ENCODE assay signal across 18 cellular contexts in genomic region chr22:44889233-44889878, GRCh38.
A peak's percentile ranks its signal among the peaks of the same experiment; 100 is the strongest.
DNase-seq lines count a peak whose midpoint lies in the region; ATAC-seq and TF ChIP-seq lines count a peak whose summit lies in the region.
"Had no signal": no experiment of that assay in that cellular context is flagged by ENCODE, and none has a peak within 500 bp of the region (broad histone marks: within the 10 kb centered on the region; RNA-seq: fewer than 3 reads in every experiment).

No MANE protein-coding gene starts in this region.

- no peak overlapping the region for H3K27ac ChIP-seq in right atrium auricular region
- H3K27ac ChIP-seq: ovary, RWPE1 had no signal

- H3K36me3 ChIP-seq in right atrium auricular region, result no peaks in the 10 kb centered on the region
- H3K36me3 ChIP-seq: ovary had no signal

- H3K9me3 ChIP-seq in right atrium auricular region, result no peaks in the 10 kb centered on the region
- H3K9me3 ChIP-seq: ovary had no signal

- H3K4me3 ChIP-seq in right atrium auricular region, result no peak overlapping the region
- H3K4me3 ChIP-seq: ovary had no signal

- ATAC-seq in Right ventricle myocardium inferior (peak; percentile 63), GM21576 (IDR thresholded peaks at IDR 0.05; ENCODE audit: unreplicated experiment) (no peak)
- ATAC-seq: activated CD4-positive, CD25-positive, alpha-beta regulatory T cell treated with anti-CD3 and anti-CD28 coated beads, Interleukin-2, amount 50 U/mL, for 24 hours; stimulated activated effector memory CD8-positive, alpha-beta T cell treated with anti-CD3 and anti-CD28 coated beads, Interleukin-12 subunit alpha, Interleukin-12 subunit beta, amount 100 ng/mL, for 72 hours had no signal

- H3K4me1 Mint-ChIP-seq in glutamatergic neuron (ENCODE audit: low read depth, unreplicated experiment), result no peaks in the 10 kb centered on the region
- no peaks in the 10 kb centered on the region for H3K4me1 Mint-ChIP-seq in type B pancreatic cell (ENCODE audit: unreplicated experiment)
- no peaks in the 10 kb centered on the region for H3K4me1 Mint-ChIP-seq in activated T-cell treated with anti-CD3 and anti-CD28 coated beads, Interleukin-2, amount 50 U/mL, for 24 hours (ENCODE audit: low read depth)
- H3K4me1 Mint-ChIP-seq: stimulated activated effector memory CD8-positive, alpha-beta T cell treated with anti-CD3 and anti-CD28 coated beads, Interleukin-12 subunit alpha, Interleukin-12 subunit beta, amount 100 ng/mL, for 72 hours had no signal

- peaks cover 5% of the 10 kb centered on the region for H3K9me3 Mint-ChIP-seq in glutamatergic neuron (ENCODE audit: unreplicated experiment)
- no peaks in the 10 kb centered on the region for H3K9me3 Mint-ChIP-seq in type B pancreatic cell
- H3K9me3 Mint-ChIP-seq in activated T-cell treated with anti-CD3 and anti-CD28 coated beads, Interleukin-2, amount 50 U/mL, for 24 hours, result no peaks in the 10 kb centered on the region
- H3K9me3 Mint-ChIP-seq: dendritic cell treated with granulocyte-macrophage colony-stimulating factor and Interleukin-4, amounts not matched to agents 40 ng/mL and 50 ng/mL, for 4 days; stimulated activated effector memory CD8-positive, alpha-beta T cell treated with anti-CD3 and anti-CD28 coated beads, Interleukin-12 subunit alpha, Interleukin-12 subunit beta, amount 100 ng/mL, for 72 hours had no signal

- intact Hi-C loops in Right ventricle myocardium inferior (cut with DNase I), result loop anchor here (2.0 kb wide), 1 partner anchor 207 kb away; no protein-coding TSS in a partner anchor

- TF ChIP-seq EP300 in Ishikawa (IDR thresholded peaks at IDR 0.05; ENCODE audit: borderline replicate concordance), result no peak

- H3K4me3 Mint-ChIP-seq in glutamatergic neuron (ENCODE audit: unreplicated experiment) (no peak overlapping the region), type B pancreatic cell (no peak overlapping the region)
- no peak overlapping the region for H3K4me3 Mint-ChIP-seq in activated T-cell treated with anti-CD3 and anti-CD28 coated beads, Interleukin-2, amount 50 U/mL, for 24 hours
- H3K4me3 Mint-ChIP-seq: dendritic cell treated with granulocyte-macrophage colony-stimulating factor and Interleukin-4, amounts not matched to agents 40 ng/mL and 50 ng/mL, for 4 days; stimulated activated effector memory CD8-positive, alpha-beta T cell treated with anti-CD3 and anti-CD28 coated beads, Interleukin-12 subunit alpha, Interleukin-12 subunit beta, amount 100 ng/mL, for 72 hours had no signal

- peak; percentile 25; the same call in 1 of the 2 replicates for TF ChIP-seq RAD21 in Ishikawa (IDR thresholded peaks at IDR 0.05; ENCODE audit: low read depth)

- peaks cover 5% of the 10 kb centered on the region for H3K27me3 Mint-ChIP-seq in glutamatergic neuron (ENCODE audit: unreplicated experiment)
- H3K27me3 Mint-ChIP-seq in type B pancreatic cell, result no peaks in the 10 kb centered on the region
- no peaks in the 10 kb centered on the region for H3K27me3 Mint-ChIP-seq in activated T-cell treated with anti-CD3 and anti-CD28 coated beads, Interleukin-2, amount 50 U/mL, for 24 hours
- H3K27me3 Mint-ChIP-seq: dendritic cell treated with granulocyte-macrophage colony-stimulating factor and Interleukin-4, amounts not matched to agents 40 ng/mL and 50 ng/mL, for 4 days had no signal

- H3K4me1 ChIP-seq in right atrium auricular region, result no peaks in the 10 kb centered on the region

- H3K27me3 ChIP-seq in right atrium auricular region, result no peaks in the 10 kb centered on the region
- H3K27me3 ChIP-seq: ovary had no signal

- no peak for DNase-seq in Right ventricle myocardium inferior (ENCODE audit: missing footprints)
- no peak for DNase-seq in right atrium auricular region (ENCODE audit: low spot score)
- DNase-seq in glutamatergic neuron, result no peak
- no peak for DNase-seq in type B pancreatic cell (ENCODE audit: extremely low spot score, unreplicated experiment)
- DNase-seq in activated T-cell treated with anti-CD3 and anti-CD28 coated beads, Interleukin-2, amount 50 U/mL, for 24 hours, result no peak
- DNase-seq in HT-29 (ENCODE audit: low spot score), result no peak
- DNase-seq: activated naive CD4-positive, alpha-beta T cell; erythroblast; kidney glomerular epithelial cell; NCI-H1694; small intestine had no signal

- TF ChIP-seq CTCF in right atrium auricular region (IDR thresholded peaks at IDR 0.05), result peak in 1 of 2 donors; percentile 22
- peak; percentile 11 for TF ChIP-seq CTCF in glutamatergic neuron (IDR thresholded peaks at IDR 0.05; ENCODE audit: partially characterized antibody, unreplicated experiment)
- peak; percentile 15 for TF ChIP-seq CTCF in type B pancreatic cell (conservative IDR thresholded peaks at IDR 0.05)

- H3K27ac Mint-ChIP-seq in glutamatergic neuron (ENCODE audit: unreplicated experiment) (no peak overlapping the region), type B pancreatic cell (no peak overlapping the region)
- H3K27ac Mint-ChIP-seq in activated T-cell treated with anti-CD3 and anti-CD28 coated beads, Interleukin-2, amount 50 U/mL, for 24 hours, result no peak overlapping the region
- H3K27ac Mint-ChIP-seq: dendritic cell treated with granulocyte-macrophage colony-stimulating factor and Interleukin-4, amounts not matched to agents 40 ng/mL and 50 ng/mL, for 4 days; stimulated activated effector memory CD8-positive, alpha-beta T cell treated with anti-CD3 and anti-CD28 coated beads, Interleukin-12 subunit alpha, Interleukin-12 subunit beta, amount 100 ng/mL, for 72 hours had no signal

- no peaks in the 10 kb centered on the region for H3K36me3 Mint-ChIP-seq in glutamatergic neuron (ENCODE audit: unreplicated experiment)
- no peaks in the 10 kb centered on the region for H3K36me3 Mint-ChIP-seq in type B pancreatic cell
- H3K36me3 Mint-ChIP-seq in activated T-cell treated with anti-CD3 and anti-CD28 coated beads, Interleukin-2, amount 50 U/mL, for 24 hours (ENCODE audit: low read depth), result no peaks in the 10 kb centered on the region
- H3K36me3 Mint-ChIP-seq: stimulated activated effector memory CD8-positive, alpha-beta T cell treated with anti-CD3 and anti-CD28 coated beads, Interleukin-12 subunit alpha, Interleukin-12 subunit beta, amount 100 ng/mL, for 72 hours had no signal

TF ChIP-seq in Ishikawa, 13 proteins besides CTCF, POLR2A, EP300 and RAD21:
- TF ChIP-seq EGR1 (IDR thresholded peaks at IDR 0.05) (no peak), CEBPB (IDR thresholded peaks at IDR 0.05) (no peak)
